In the genomic region with DNA sequence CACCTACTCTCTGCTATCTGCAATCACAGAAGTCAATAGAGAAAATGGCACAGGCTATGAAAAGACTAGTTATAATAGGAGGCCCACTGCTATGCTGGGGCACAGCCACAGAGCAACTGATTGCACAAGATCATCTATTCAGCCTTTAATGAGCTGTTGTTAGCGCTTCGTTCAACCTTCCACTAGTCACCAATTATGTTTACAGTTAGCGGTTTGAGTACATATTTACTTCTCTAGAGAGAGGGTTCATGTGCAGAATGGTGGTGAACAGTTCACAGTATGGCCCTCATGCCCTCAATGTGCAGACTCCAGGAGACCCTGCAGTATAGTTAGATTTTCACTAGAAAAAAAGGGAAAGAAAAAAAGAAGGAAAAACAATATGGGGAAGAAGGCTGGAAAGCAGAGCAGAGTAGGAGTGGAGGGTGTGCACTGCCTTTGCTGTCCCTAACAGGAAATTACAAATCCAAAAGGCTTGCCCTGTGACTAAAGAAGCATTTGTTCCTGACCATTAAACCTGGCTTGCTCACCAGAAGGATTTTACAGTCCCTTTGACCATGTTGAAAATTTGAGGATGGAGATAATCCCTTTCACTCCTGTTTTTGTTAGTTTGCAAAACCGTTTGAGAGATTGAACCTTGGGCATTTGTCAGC, we compare ENCODE assay signal across 13 cellular contexts.
DNase-seq lines count a peak whose midpoint lies in the region; ATAC-seq and TF ChIP-seq lines count a peak whose summit lies in the region.
"Had no signal": no experiment of that assay in that cellular context is flagged by ENCODE, and none has a peak within 500 bp of the region (broad histone marks: within the 10 kb centered on the region; RNA-seq: fewer than 3 reads in every experiment).

No MANE protein-coding gene starts in this region.

- ATAC-seq in GM21529 (IDR thresholded peaks at IDR 0.05; ENCODE audit: unreplicated experiment) = no peak

- intact Hi-C loops in adrenal gland (cut with DNase I) (no loop called here), lower leg skin (cut with DNase I; ENCODE audit: low total_unique reads) (no loop called here)

- no peak overlapping the region for H3K27ac ChIP-seq in adrenal gland
- H3K27ac ChIP-seq: ascending aorta, esophagus squamous epithelium had no signal

- H3K4me1 ChIP-seq in adrenal gland (replicated peaks in 1 of 2) = no peaks in the 10 kb centered on the region
- H3K4me1 ChIP-seq: ascending aorta, esophagus squamous epithelium had no signal

- no peak overlapping the region for H3K4me3 ChIP-seq in adrenal gland
- H3K4me3 ChIP-seq in lower leg skin (ENCODE audit: low read depth, poor library complexity, severe bottlenecking) = no peak overlapping the region
- H3K4me3 ChIP-seq: ascending aorta, esophagus squamous epithelium had no signal

- 84 to 90% (median 87%) methylated on average over 4 of the region's 4 CpGs for WGBS in adrenal gland, 4 donors
- 81 to 83% methylated on average over 4 of the region's 4 CpGs for WGBS in lower leg skin, 2 donors

- no peaks in the 10 kb centered on the region for H3K36me3 ChIP-seq in adrenal gland (replicated peaks in 1 of 2)
- H3K36me3 ChIP-seq: ascending aorta, esophagus squamous epithelium had no signal

- H3K27me3 ChIP-seq in adrenal gland = no peaks in the 10 kb centered on the region
- H3K27me3 ChIP-seq: ascending aorta, esophagus squamous epithelium had no signal

- H3K9me3 ChIP-seq in adrenal gland (replicated peaks in 1 of 3) = peaks cover 0 to 13% (median 11%) of the 10 kb centered on the region in 3 donors
- H3K9me3 ChIP-seq: esophagus squamous epithelium had no signal

- DNase-seq in AG08395 (ENCODE audit: low spot score) (peak; percentile 6), HT1080 (ENCODE audit: low read depth) (peak; percentile 73), RPMI7951 (ENCODE audit: low read depth) (peak; percentile 66), iris pigment epithelial cell (ENCODE audit: low read depth) (peak; percentile 11), epidermal melanocyte (ENCODE audit: insufficient read length, low spot score) (no peak), adrenal gland (no peak), lower leg skin (ENCODE audit: low spot score in 2 of 2) (no peak)
- DNase-seq: esophagus squamous epithelium; nucleus accumbens; stimulated activated CD4-positive, alpha-beta T cell treated with anti-CD3 and anti-CD28 coated beads, Interleukin-2, amount 100 ng/mL, for 48 hours; T1000 had no signal

- no peak for TF ChIP-seq POLR2A in adrenal gland (IDR thresholded peaks at IDR 0.05)
- TF ChIP-seq POLR2A in lower leg skin (IDR thresholded peaks at IDR 0.05) = no peak

- TF ChIP-seq CTCF in adrenal gland (IDR thresholded peaks at IDR 0.05) (no peak), lower leg skin (IDR thresholded peaks at IDR 0.05) (no peak)

Comparison
In these comparisons a context has a peak if more than half of its experiments do, and no peak if none do; other contexts are left out.
1. DNase-seq: peak in AG08395 (single experiment), HT1080 (single experiment), RPMI7951 (single experiment) and iris pigment epithelial cell (single experiment); none in epidermal melanocyte (single experiment), adrenal gland (0 of 7) and lower leg skin (0 of 2).